Comparison of ENCODE assay signal across 8 cellular contexts in genomic region chr6:142537612-142538478, GRCh38.
DNase-seq lines count a peak whose midpoint lies in the region; ATAC-seq lines count a peak whose summit lies in the region.

No MANE protein-coding gene starts in this region.

- DNase-seq in NCI-H2029 treated with DMSO at 0.1 percent for 48 hours (lab: John Stamatoyannopoulos, UW) (peak; percentile 2), NCI-H2029 (lab: John Stamatoyannopoulos, UW) (no peak), HuH-7 (ENCODE audit: low spot score) (peak; percentile 45), myocyte (ENCODE audit: low read depth) (peak; percentile 65), T-helper 1 cell (no peak)
- peak; percentile 24 for DNase-seq in activated naive CD8-positive, alpha-beta T cell treated with anti-CD3 and anti-CD28 coated beads, Interleukin-2, amount 50 U/mL, for 24 hours

- H3K4me3 Mint-ChIP-seq in activated naive CD8-positive, alpha-beta T cell treated with anti-CD3 and anti-CD28 coated beads, Interleukin-2, amount 50 U/mL, for 24 hours, result no peak overlapping the region

- no peaks in the 10 kb centered on the region for H3K27me3 Mint-ChIP-seq in activated naive CD8-positive, alpha-beta T cell treated with anti-CD3 and anti-CD28 coated beads, Interleukin-2, amount 50 U/mL, for 24 hours

- peaks cover 2% of the 10 kb centered on the region for H3K36me3 Mint-ChIP-seq in activated naive CD8-positive, alpha-beta T cell treated with anti-CD3 and anti-CD28 coated beads, Interleukin-2, amount 50 U/mL, for 24 hours (ENCODE audit: low read depth)

- no peaks in the 10 kb centered on the region for H3K4me1 Mint-ChIP-seq in activated naive CD8-positive, alpha-beta T cell treated with anti-CD3 and anti-CD28 coated beads, Interleukin-2, amount 50 U/mL, for 24 hours

- H3K9me3 Mint-ChIP-seq in activated naive CD8-positive, alpha-beta T cell treated with anti-CD3 and anti-CD28 coated beads, Interleukin-2, amount 50 U/mL, for 24 hours, result peaks cover 16% of the 10 kb centered on the region

- no peak for ATAC-seq in activated naive CD8-positive, alpha-beta T cell treated with anti-CD3 and anti-CD28 coated beads, Interleukin-2, amount 50 U/mL, for 24 hours
- ATAC-seq in HG03354 (IDR thresholded peaks at IDR 0.05; ENCODE audit: poor library complexity, severe bottlenecking, unreplicated experiment) (no peak), HG02970 (IDR thresholded peaks at IDR 0.05; ENCODE audit: low FRiP score, unreplicated experiment) (no peak)

- H3K27ac Mint-ChIP-seq in activated naive CD8-positive, alpha-beta T cell treated with anti-CD3 and anti-CD28 coated beads, Interleukin-2, amount 50 U/mL, for 24 hours, result no peak overlapping the region

Comparison
In these comparisons a context has a peak if more than half of its experiments do, and no peak if none do; other contexts are left out.
1. DNase-seq: peak in NCI-H2029 treated with DMSO at 0.1 percent for 48 hours (single experiment), HuH-7 (single experiment), activated naive CD8-positive, alpha-beta T cell treated with anti-CD3 and anti-CD28 coated beads, Interleukin-2, amount 50 U/mL, for 24 hours (single experiment) and myocyte (single experiment); none in NCI-H2029 (single experiment) and T-helper 1 cell (0 of 5).